15 cellular contexts compared by ENCODE assay signal in genomic region chr6:85672623-85673022, GRCh38. TPM values are rescaled to one million over a fixed set of nuclear protein-coding genes. Genes with fewer than 3 reads are reported as not detected.
DNase-seq lines count a peak whose midpoint lies in the region; ATAC-seq, FAIRE-seq and TF ChIP-seq lines count a peak whose summit lies in the region.
"Had no signal": no experiment of that assay in that cellular context is flagged by ENCODE, and none has a peak within 500 bp of the region (broad histone marks: within the 10 kb centered on the region; RNA-seq: fewer than 3 reads in every experiment).

No MANE protein-coding gene starts in this region.

- H3F3A ChIP-seq in Loucy (ENCODE audit: low read depth): peaks cover 7% of the 10 kb centered on the region; the same call in 1 of the 2 replicates

- H3K36me3 ChIP-seq in Loucy (ENCODE audit: insufficient read depth, low read length) (peaks cover 3% of the 10 kb centered on the region; the same call in 1 of the 2 replicates), kidney (ENCODE audit: control insufficient read depth in 1 of 2, insufficient read depth in 2 of 2, low read length in 2 of 2) (peaks cover 0 to 2% of the 10 kb centered on the region in 2 donors)

- H3K27ac ChIP-seq in kidney (ENCODE audit: low read depth in 2 of 2, low read length in 2 of 2): no peak overlapping the region
- H3K27ac ChIP-seq: upper lobe of right lung had no signal

- no peaks in the 10 kb centered on the region for H3K27me3 Mint-ChIP-seq in effector memory CD8-positive, alpha-beta T cell
- H3K27me3 Mint-ChIP-seq in type B pancreatic cell: no peaks in the 10 kb centered on the region

- H3K4me3 ChIP-seq in Loucy (ENCODE audit: low read length, poor library complexity, severe bottlenecking) (peak overlapping the region; percentile 93), kidney (ENCODE audit: low read length in 2 of 2) (no peak overlapping the region)
- H3K4me3 ChIP-seq: upper lobe of right lung had no signal

- H3K9ac ChIP-seq in Loucy (ENCODE audit: low read depth, low read length, poor library complexity, severe bottlenecking) (no peak overlapping the region), kidney (ENCODE audit: low read length in 2 of 2) (no peak overlapping the region)

- peaks cover 79% of the 10 kb centered on the region for H4K20me1 ChIP-seq in Loucy (ENCODE audit: insufficient read depth, low read length, poor library complexity, severe bottlenecking)

- peaks cover 59% of the 10 kb centered on the region for H3K79me2 ChIP-seq in Loucy (ENCODE audit: insufficient read depth, low read length)

- H3K9me3 Mint-ChIP-seq in effector memory CD8-positive, alpha-beta T cell: no peaks in the 10 kb centered on the region
- peaks cover 4% of the 10 kb centered on the region for H3K9me3 Mint-ChIP-seq in type B pancreatic cell

- TF ChIP-seq CTCF in Loucy (conservative IDR thresholded peaks at IDR 0.05; ENCODE audit: low read length) (no peak), type B pancreatic cell (conservative IDR thresholded peaks at IDR 0.05) (no peak), kidney (IDR thresholded peaks at IDR 0.05; ENCODE audit: borderline replicate concordance, extremely low read depth, insufficient read depth) (no peak)

- H3K4me1 Mint-ChIP-seq in effector memory CD8-positive, alpha-beta T cell (ENCODE audit: low read depth in 2 of 2): peaks cover 51 to 77% of the 10 kb centered on the region in 2 donors
- H3K4me1 Mint-ChIP-seq in type B pancreatic cell (ENCODE audit: unreplicated experiment): peaks cover 36% of the 10 kb centered on the region

- H3K4me3 Mint-ChIP-seq in effector memory CD8-positive, alpha-beta T cell: no peak overlapping the region
- H3K4me3 Mint-ChIP-seq in type B pancreatic cell: no peak overlapping the region

- H3K9me3 ChIP-seq in Loucy (ENCODE audit: insufficient read depth, low read depth, low read length) (no peaks in the 10 kb centered on the region), kidney (ENCODE audit: control insufficient read depth in 1 of 2, low read length in 2 of 2) (no peaks in the 10 kb centered on the region)
- H3K9me3 ChIP-seq: upper lobe of right lung had no signal

- peak; percentile 36 for DNase-seq in stimulated activated CD4-positive, alpha-beta T cell treated with anti-CD3 and anti-CD28 coated beads, Interleukin-15, amount 100 ng/mL, for 24 hours
- no peak for DNase-seq in stimulated activated CD4-positive, alpha-beta T cell treated with anti-CD3 and anti-CD28 coated beads, Interleukin-4, amount 100 ng/mL, for 1 hour
- DNase-seq in effector memory CD8-positive, alpha-beta T cell: no peak
- no peak for DNase-seq in type B pancreatic cell (ENCODE audit: extremely low spot score, unreplicated experiment)
- DNase-seq in kidney: no peak
- DNase-seq in middle frontal gyrus (ENCODE audit: extremely low spot score, low spot score): no peak
- no peak for DNase-seq in SIG-M5 (lab: John Stamatoyannopoulos, UW)
- DNase-seq: DMS79 treated with DMSO at 0.1 percent for 48 hours; erythroblast; NCI-H2081 treated with DMSO at 0.1 percent for 48 hours; Right ventricle myocardium superior; stimulated activated CD4-positive, alpha-beta T cell treated with anti-CD3 and anti-CD28 coated beads, Interleukin-2, amount 100 ng/mL, for 24 hours; upper lobe of right lung had no signal

- H2AFZ ChIP-seq in Loucy (ENCODE audit: low read length): no peak overlapping the region

- H3K27me3 ChIP-seq in Loucy (ENCODE audit: insufficient read depth, low read length, poor library complexity, severe bottlenecking): no peaks in the 10 kb centered on the region
- H3K27me3 ChIP-seq: upper lobe of right lung had no signal

- H3K4me1 ChIP-seq in Loucy (ENCODE audit: insufficient read depth, low read length, poor library complexity, severe bottlenecking): peaks cover 41% of the 10 kb centered on the region
- peaks cover 12 to 13% of the 10 kb centered on the region in 2 donors for H3K4me1 ChIP-seq in kidney (ENCODE audit: control insufficient read depth in 1 of 2, insufficient read depth in 1 of 2, low read depth in 1 of 2, low read length in 2 of 2)

- peaks cover 55% of the 10 kb centered on the region for H3K36me3 Mint-ChIP-seq in effector memory CD8-positive, alpha-beta T cell (ENCODE audit: insufficient read depth)
- H3K36me3 Mint-ChIP-seq in type B pancreatic cell: peaks cover 40% of the 10 kb centered on the region

- H3K9me2 ChIP-seq in Loucy (replicated peaks; ENCODE audit: low read depth, low read length): no peaks in the 10 kb centered on the region

- no peak for ATAC-seq in effector memory CD8-positive, alpha-beta T cell (replicated peaks)
- ATAC-seq: upper lobe of right lung had no signal

- peak overlapping the region; percentile 95 for H3K4me2 ChIP-seq in Loucy (ENCODE audit: low read depth, low read length, poor library complexity, severe bottlenecking)

- no peak for FAIRE-seq in kidney (lab: Jason Lieb, UNC)
- FAIRE-seq: GM19239 had no signal

- peak overlapping the region; percentile 71 to 80 for H3K27ac Mint-ChIP-seq in effector memory CD8-positive, alpha-beta T cell
- H3K27ac Mint-ChIP-seq in type B pancreatic cell: peak overlapping the region; percentile 1

- intact Hi-C loops in kidney (cut with DNase I): no loop called here

RNA-seq across cellular contexts. Expression of gene SYNCRIP, which starts 29.9 kb away (rescaled TPM):
- total RNA-seq in type B pancreatic cell (ENCODE audit: low replicate concordance): 116 and 117 TPM in 2 replicates
- 109 TPM for total RNA-seq in kidney
- 26.5 TPM for polyA plus RNA-seq in kidney (ENCODE audit: insufficient read depth, low read depth, low replicate concordance)
